ENCODE assay signal across 8 cellular contexts in genomic region chr20:3071610-3072529, GRCh38. TPM values are rescaled to one million over a fixed set of nuclear protein-coding genes. Genes with fewer than 3 reads are reported as not detected.
DNase-seq lines count a peak whose midpoint lies in the region; ATAC-seq lines count a peak whose summit lies in the region.

TSS of gene OXT (plus strand) at chr20:3071620. CDS start at chr20:3071656, 36 bp downstream.

- DNase-seq in T-cell (peak; percentile 56 to 82 (median 72)), left colon (peak in 1 of 2 donors; percentile 62), NCI-H1436 treated with DMSO at 0.1 percent for 48 hours (lab: John Stamatoyannopoulos, UW) (no peak), GM03348 (ENCODE audit: low spot score) (no peak)
- peak; percentile 67 for DNase-seq in activated naive CD8-positive, alpha-beta T cell treated with anti-CD3 and anti-CD28 coated beads for 36 hours
- peak; percentile 57 to 62 (median 58) for DNase-seq in stimulated activated CD4-positive, alpha-beta T cell treated with anti-CD3 and anti-CD28 coated beads, TNF-alpha, amount 100 ng/mL, for 1 hour (ENCODE audit: low read depth in 3 of 3, low spot score in 1 of 3)

- CTCF ChIA-PET in T-cell (lab: Charles Lee): no interaction called here

- ATAC-seq in T-cell (replicated peaks in 1 of 4) (peak; percentile 85 to 91 (median 89)), left colon (peak; percentile 71), HG02852 (IDR thresholded peaks at IDR 0.05; ENCODE audit: unreplicated experiment) (no peak), GM21390 (IDR thresholded peaks at IDR 0.05; ENCODE audit: unreplicated experiment) (no peak)

- peaks cover 5% of the 10 kb centered on the region for H3K36me3 Mint-ChIP-seq in T-cell
- H3K36me3 Mint-ChIP-seq in activated naive CD8-positive, alpha-beta T cell treated with anti-CD3 and anti-CD28 coated beads for 36 hours: no peaks in the 10 kb centered on the region

- POLR2A ChIA-PET in T-cell (lab: Charles Lee): interaction anchor here in 1 of 2 donors (1.2 kb wide), 1 partner anchor 21 kb away, joined by 3 read pairs; no protein-coding TSS in a partner anchor

- intact Hi-C loops in left colon (cut with DNase I, micrococcal nuclease): no loop called here

- H3K27ac Mint-ChIP-seq in T-cell: peak within 1 kb of the TSS; percentile 73 to 90
- H3K27ac Mint-ChIP-seq in activated naive CD8-positive, alpha-beta T cell treated with anti-CD3 and anti-CD28 coated beads for 36 hours: peak within 1 kb of the TSS; percentile 34

- H3K27me3 Mint-ChIP-seq in T-cell: peaks cover 0 to 2% of the 10 kb centered on the region in 2 donors
- H3K27me3 Mint-ChIP-seq in activated naive CD8-positive, alpha-beta T cell treated with anti-CD3 and anti-CD28 coated beads for 36 hours: peaks cover 3% of the 10 kb centered on the region

- H3K4me1 Mint-ChIP-seq in T-cell: peaks cover 16 to 35% (median 21%) of the 10 kb centered on the region in 3 donors
- H3K4me1 Mint-ChIP-seq in activated naive CD8-positive, alpha-beta T cell treated with anti-CD3 and anti-CD28 coated beads for 36 hours: peaks cover 15% of the 10 kb centered on the region

- no peaks in the 10 kb centered on the region for H3K9me3 Mint-ChIP-seq in T-cell
- H3K9me3 Mint-ChIP-seq in activated naive CD8-positive, alpha-beta T cell treated with anti-CD3 and anti-CD28 coated beads for 36 hours: no peaks in the 10 kb centered on the region

- peak within 1 kb of the TSS; percentile 75 to 86 (median 78) for H3K4me3 Mint-ChIP-seq in T-cell
- peak within 1 kb of the TSS; percentile 77 for H3K4me3 Mint-ChIP-seq in activated naive CD8-positive, alpha-beta T cell treated with anti-CD3 and anti-CD28 coated beads for 36 hours

RNA-seq across cellular contexts. Expression of gene OXT, which starts in this region (rescaled TPM):
- 1 to 10 TPM in 2 of 5 donors, under 1 TPM in 1, not detected in 2; 0.92 to 3.0 (median 1.5) TPM for total RNA-seq in T-cell
- total RNA-seq in activated naive CD8-positive, alpha-beta T cell treated with anti-CD3 and anti-CD28 coated beads for 36 hours: under 1 TPM in 1 of 2 experiments, not detected in 1; 0.47 TPM
- total RNA-seq in left colon: not detected

Comparison
In these comparisons a context has a peak if more than half of its experiments do, and no peak if none do; other contexts are left out.
1. Peak in DNase-seq in activated naive CD8-positive, alpha-beta T cell treated with anti-CD3 and anti-CD28 coated beads for 36 hours; RNA of the gene not detected or under 1 TPM.
2. Peak in ATAC-seq in left colon; RNA of the gene not detected or under 1 TPM.
3. ATAC-seq: peak in T-cell (4 of 4); none in HG02852 (single experiment) and GM21390 (single experiment).
4. DNase-seq: peak in T-cell (34 of 34) and stimulated activated CD4-positive, alpha-beta T cell treated with anti-CD3 and anti-CD28 coated beads, TNF-alpha, amount 100 ng/mL, for 1 hour (3 of 3); none in NCI-H1436 treated with DMSO at 0.1 percent for 48 hours (single experiment) and GM03348 (single experiment).